7 cellular contexts compared by ENCODE assay signal in the genomic region with DNA sequence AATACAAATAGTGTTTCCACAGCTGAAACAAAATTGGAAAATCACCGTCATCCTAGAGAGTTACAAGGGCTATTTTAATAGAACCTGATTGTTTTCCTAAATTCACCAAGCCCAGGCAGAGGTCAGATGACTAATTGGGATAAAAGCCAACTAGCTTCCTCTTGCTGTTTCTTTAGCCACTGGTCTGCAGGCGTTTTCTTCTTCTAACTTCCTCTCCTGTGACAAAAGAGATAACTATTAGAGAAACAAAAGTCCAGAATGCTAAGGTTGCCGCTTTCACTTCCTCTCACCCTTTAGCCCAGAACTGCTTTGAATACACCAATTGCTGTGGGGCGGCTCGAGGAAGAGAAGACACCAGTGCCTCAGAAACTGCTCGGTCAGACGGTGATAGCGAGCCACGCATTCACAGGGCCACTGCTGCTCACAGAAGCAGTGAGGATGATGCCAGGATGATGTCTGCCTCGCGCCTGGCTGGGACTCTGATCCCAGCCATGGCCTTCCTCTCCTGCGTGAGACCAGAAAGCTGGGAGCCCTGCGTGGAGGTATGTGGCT. TPM values are rescaled to one million over a fixed set of nuclear protein-coding genes. Genes with fewer than 3 reads are reported as not detected.
DNase-seq lines count a peak whose midpoint lies in the region; ATAC-seq and TF ChIP-seq lines count a peak whose summit lies in the region.

A gene (plus strand): TSS at position 380 of the 552 bp plus-strand sequence. CDS start 70 bp downstream, at position 450.

- H3K4me1 ChIP-seq in PC-3 (ENCODE audit: insufficient read depth, low read length), result no peaks in the 10 kb centered on the region
- peaks cover 2 to 14% (median 6%) of the 10 kb centered on the region in 4 donors for H3K4me1 ChIP-seq in upper lobe of left lung
- H3K4me1 ChIP-seq in CD4-positive, alpha-beta memory T cell (ENCODE audit: insufficient read depth, low read length), result no peaks in the 10 kb centered on the region

- no peaks in the 10 kb centered on the region for H3K9me3 ChIP-seq in PC-3 (ENCODE audit: low read length)
- H3K9me3 ChIP-seq in upper lobe of left lung, result no peaks in the 10 kb centered on the region
- H3K9me3 ChIP-seq in CD4-positive, alpha-beta memory T cell (ENCODE audit: control insufficient read depth in 1 of 2, low read length in 2 of 2), result no peaks in the 10 kb centered on the region

- H3K36me3 ChIP-seq in PC-3 (ENCODE audit: low read depth, low read length) (no peaks in the 10 kb centered on the region), upper lobe of left lung (peaks cover 0 to 11% (median 2%) of the 10 kb centered on the region in 4 donors)
- no peaks in the 10 kb centered on the region for H3K36me3 ChIP-seq in CD4-positive, alpha-beta memory T cell (ENCODE audit: insufficient read depth, low read length)

- no peak for TF ChIP-seq EP300 in upper lobe of left lung (IDR thresholded peaks at IDR 0.05)

- in situ Hi-C loops in endometrial microvascular endothelial cells (cut with HindIII; ENCODE audit: inconsistent ontology term, low pct_unique_long_range_greater_than_20kb, low sequenced_read_pairs), result no loop called here

- H3K27ac ChIP-seq in PC-3 (ENCODE audit: low read length) (no peak within 1 kb of the TSS), upper lobe of left lung (peak within 1 kb of the TSS; percentile 79 to 91 (median 83))
- no peak within 1 kb of the TSS for H3K27ac ChIP-seq in CD4-positive, alpha-beta memory T cell (ENCODE audit: low read depth, low read length)

- no peaks in the 10 kb centered on the region for H3K79me2 ChIP-seq in PC-3 (ENCODE audit: low read length)

- no TSS peak for BruUV-seq in PC-3 (replicated peaks; lab: Mats Ljungman, UMichigan)

- no peak for TF ChIP-seq CTCF in PC-3 (conservative IDR thresholded peaks at IDR 0.05; ENCODE audit: low read depth, low read length)
- no peak for TF ChIP-seq CTCF in upper lobe of left lung (IDR thresholded peaks at IDR 0.05)

- no peaks in the 10 kb centered on the region for H3K27me3 ChIP-seq in PC-3 (ENCODE audit: low read length)
- H3K27me3 ChIP-seq in upper lobe of left lung, result no peaks in the 10 kb centered on the region
- H3K27me3 ChIP-seq in CD4-positive, alpha-beta memory T cell (ENCODE audit: insufficient read depth, low read length), result no peaks in the 10 kb centered on the region

- H3K27ac Mint-ChIP-seq in CD4-positive, alpha-beta memory T cell, result no peak within 1 kb of the TSS

- H3K4me2 ChIP-seq in PC-3 (ENCODE audit: low read length), result no peak within 1 kb of the TSS

- POLR2A ChIA-PET in PC-3 (lab: Charles Lee; ENCODE audit: unreplicated experiment), result no interaction called here
- POLR2A ChIA-PET in CD4-positive, alpha-beta memory T cell (lab: Charles Lee; ENCODE audit: partially characterized antibody), result no interaction called here

- peak; percentile 100 for ATAC-seq in GM18909 (IDR thresholded peaks at IDR 0.05; ENCODE audit: poor library complexity, unreplicated experiment)
- peak; percentile 99 for ATAC-seq in HG02970 (IDR thresholded peaks at IDR 0.05; ENCODE audit: low FRiP score, unreplicated experiment)
- ATAC-seq in PC-3, result no peak
- peak; percentile 83 to 92 for ATAC-seq in upper lobe of left lung (ENCODE audit: low FRiP score in 2 of 2)

- H3K36me3 Mint-ChIP-seq in CD4-positive, alpha-beta memory T cell, result no peaks in the 10 kb centered on the region

- no peak within 1 kb of the TSS for H3K4me3 Mint-ChIP-seq in CD4-positive, alpha-beta memory T cell

- no peaks in the 10 kb centered on the region for H3K27me3 Mint-ChIP-seq in CD4-positive, alpha-beta memory T cell

- DNase-seq in PC-3 (peak; percentile 2), mucosa of gallbladder (ENCODE audit: low spot score) (peak; percentile 57), upper lobe of left lung (peak; percentile 10 to 78)
- DNase-seq in CD4-positive, alpha-beta memory T cell, result no peak

- no peak within 1 kb of the TSS for H2AFZ ChIP-seq in PC-3 (ENCODE audit: low read length)

- H3K4me3 ChIP-seq in PC-3 (ENCODE audit: low read length) (no peak within 1 kb of the TSS), upper lobe of left lung (peak within 1 kb of the TSS; percentile 7 to 48 (median 42))
- no peak within 1 kb of the TSS for H3K4me3 ChIP-seq in CD4-positive, alpha-beta memory T cell (ENCODE audit: low read length in 2 of 2)

- intact Hi-C loops in PC-3 (cut with micrococcal nuclease), result no loop called here
- intact Hi-C loops in CD4-positive, alpha-beta memory T cell (cut with micrococcal nuclease), result no loop called here

- TF ChIP-seq POLR2A in upper lobe of left lung (IDR thresholded peaks at IDR 0.05), result peak in 3 of 4 donors; percentile 52 to 94 (median 57)

- no peak within 1 kb of the TSS for H3K9ac ChIP-seq in PC-3 (ENCODE audit: low read length)

- WGBS in upper lobe of left lung, 2 donors, result 8 to 19% methylated on average over 5 to 13 of the region's 13 CpGs

- no peaks in the 10 kb centered on the region for H3F3A ChIP-seq in PC-3 (ENCODE audit: low read length, unreplicated experiment)

- H3K9me3 Mint-ChIP-seq in CD4-positive, alpha-beta memory T cell, result peaks cover 0 to 5% (median under 1%) of the 10 kb centered on the region in 8 donors

- no peaks in the 10 kb centered on the region for H3K4me1 Mint-ChIP-seq in CD4-positive, alpha-beta memory T cell

- no peaks in the 10 kb centered on the region for H4K20me1 ChIP-seq in PC-3 (ENCODE audit: low read length)

- CTCF ChIA-PET in PC-3 (lab: Charles Lee), result no interaction called here
- CTCF ChIA-PET in CD4-positive, alpha-beta memory T cell (lab: Charles Lee; ENCODE audit: partially characterized antibody), result no interaction called here

- H3K9me2 ChIP-seq in PC-3 (replicated peaks; ENCODE audit: low read length), result no peaks in the 10 kb centered on the region

RNA-seq across cellular contexts. Expression of the gene that starts here (rescaled TPM):
- 0.06 TPM in 1 of 2 replicates, not detected in the other for total RNA-seq in PC-3 (2014; rRNA removed)
- 55.4 TPM for total RNA-seq in endometrial microvascular endothelial cells (ENCODE audit: inconsistent ontology term)
- total RNA-seq in mucosa of gallbladder, result 9.8 TPM
- total RNA-seq in upper lobe of left lung, result 10 to 100 TPM; 34.2 to 57.0 (median 44.0) TPM
- under 1 TPM; 0.55 to 0.83 TPM for total RNA-seq in CD4-positive, alpha-beta memory T cell
- polyA plus RNA-seq in CD4-positive, alpha-beta memory T cell, result under 1 TPM in 1 of 2 donors, not detected in 1; 0.08 TPM

Comparison
In these comparisons a context has a peak if more than half of its experiments do, and no peak if none do; other contexts are left out.
1. Peak in DNase-seq in PC-3; RNA of the gene not detected or under 1 TPM.
2. DNase-seq: peak in mucosa of gallbladder (single experiment) and upper lobe of left lung (2 of 2); none in CD4-positive, alpha-beta memory T cell (0 of 5).
3. H3K27ac ChIP-seq: peak in upper lobe of left lung (4 of 4); none in PC-3 (single experiment) and CD4-positive, alpha-beta memory T cell (single experiment).
4. H3K4me3 ChIP-seq: peak in upper lobe of left lung (4 of 4); none in PC-3 (single experiment) and CD4-positive, alpha-beta memory T cell (0 of 2).